Comparison of ENCODE assay signal across 19 cellular contexts in the genomic region with DNA sequence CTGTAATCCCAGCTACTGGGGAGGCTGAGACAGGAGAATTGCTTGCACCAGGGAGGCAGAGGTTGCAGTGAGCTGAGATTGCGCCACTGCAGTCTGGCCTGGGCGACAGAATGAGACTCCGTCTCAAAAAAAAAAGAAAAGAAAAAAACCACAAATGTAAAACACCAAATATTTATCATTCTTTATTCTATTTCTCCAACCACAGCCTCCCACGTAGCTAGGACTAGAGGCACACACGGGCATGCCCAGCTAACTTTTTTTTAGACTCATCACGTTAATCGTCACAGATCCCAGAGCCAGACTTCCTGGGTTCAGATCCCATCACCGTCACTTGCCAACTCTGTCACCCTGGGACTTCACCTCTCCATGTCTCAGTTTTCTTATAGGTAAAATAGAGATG. TPM values are rescaled to one million over a fixed set of nuclear protein-coding genes. Genes with fewer than 3 reads are reported as not detected.
DNase-seq lines count a peak whose midpoint lies in the region; ATAC-seq and TF ChIP-seq lines count a peak whose summit lies in the region.
"Had no signal": no experiment of that assay in that cellular context is flagged by ENCODE, and none has a peak within 500 bp of the region (broad histone marks: within the 10 kb centered on the region; RNA-seq: fewer than 3 reads in every experiment).

No MANE protein-coding gene starts in this region.

- H3K4me3 ChIP-seq in GM23248: no peak overlapping the region
- H3K4me3 ChIP-seq in adipocyte (ENCODE audit: low read length): no peak overlapping the region
- H3K4me3 ChIP-seq in fibroblast of lung (replicated peaks in 1 of 4; ENCODE audit: control extremely low read depth in 1 of 4, insufficient read depth in 1 of 4, low read depth in 3 of 4, low read length in 4 of 4): no peak overlapping the region
- no peak overlapping the region for H3K4me3 ChIP-seq in osteoblast (ENCODE audit: insufficient read depth, low read length)
- H3K4me3 ChIP-seq: K562, SK-N-MC had no signal

- H3K9me3 ChIP-seq in GM23248 (ENCODE audit: low read depth): no peaks in the 10 kb centered on the region
- no peaks in the 10 kb centered on the region for H3K9me3 ChIP-seq in adipocyte (ENCODE audit: control insufficient read depth, low read length)
- no peaks in the 10 kb centered on the region for H3K9me3 ChIP-seq in fibroblast of lung (ENCODE audit: control insufficient read depth, insufficient read depth, low read depth, low read length)
- H3K9me3 ChIP-seq in osteoblast (ENCODE audit: low read depth, low read length): no peaks in the 10 kb centered on the region

- H3K9me3 Mint-ChIP-seq in activated CD4-positive, alpha-beta T cell treated with anti-CD3 and anti-CD28 coated beads for 36 hours (ENCODE audit: low read depth): no peaks in the 10 kb centered on the region
- H3K9me3 Mint-ChIP-seq: CD8-positive, alpha-beta memory T cell had no signal

- WGBS in GM23248 (ENCODE audit: low coverage in 1 of 2, low lambda C conversion rate in 2 of 2, missing lambda C conversion rate in 2 of 2), 2 experiments: 61 to 67% methylated on average over 8 of the region's 8 CpGs

- H3K9me2 ChIP-seq in GM23248 (ENCODE audit: insufficient read depth): no peaks in the 10 kb centered on the region

- H3K36me3 Mint-ChIP-seq in activated CD4-positive, alpha-beta T cell treated with anti-CD3 and anti-CD28 coated beads for 36 hours (ENCODE audit: low read depth): peaks cover 39% of the 10 kb centered on the region

- no peak for TF ChIP-seq CTCF in fibroblast of lung (conservative IDR thresholded peaks at IDR 0.05 in 1 of 2, IDR thresholded peaks at IDR 0.05 in 1 of 2; ENCODE audit: low read depth in 1 of 2, low read length in 2 of 2)
- TF ChIP-seq CTCF in osteoblast (IDR thresholded peaks at IDR 0.05; ENCODE audit: extremely low read depth, low read depth, low read length): no peak
- TF ChIP-seq CTCF in GM10266 (IDR thresholded peaks at IDR 0.05; ENCODE audit: control insufficient read depth, insufficient read depth, low read depth, missing control alignments): no peak

- CTCF ChIA-PET in activated CD4-positive, alpha-beta T cell treated with anti-CD3 and anti-CD28 coated beads for 36 hours (lab: Charles Lee): interaction anchor here (1.0 kb wide), 1 partner anchor 12 kb away, joined by 4 read pairs; no protein-coding TSS in a partner anchor

- H3K4me3 Mint-ChIP-seq in activated CD4-positive, alpha-beta T cell treated with anti-CD3 and anti-CD28 coated beads for 36 hours: no peak overlapping the region
- H3K4me3 Mint-ChIP-seq: CD8-positive, alpha-beta memory T cell had no signal

- no peaks in the 10 kb centered on the region for H3K27me3 ChIP-seq in GM23248 (replicated peaks; ENCODE audit: insufficient read depth)
- H3K27me3 ChIP-seq in adipocyte (replicated peaks; ENCODE audit: control insufficient read depth, insufficient read depth, low read length): no peaks in the 10 kb centered on the region
- H3K27me3 ChIP-seq in fibroblast of lung (ENCODE audit: control insufficient read depth, insufficient read depth, low read length): no peaks in the 10 kb centered on the region
- no peaks in the 10 kb centered on the region for H3K27me3 ChIP-seq in osteoblast (ENCODE audit: insufficient read depth, low read length)

- no peak overlapping the region for H3K4me2 ChIP-seq in GM23248 (ENCODE audit: unreplicated experiment)
- H3K4me2 ChIP-seq in fibroblast of lung (ENCODE audit: extremely low read depth, insufficient read depth, low read length): no peak overlapping the region
- H3K4me2 ChIP-seq in osteoblast (ENCODE audit: insufficient read depth, low read length): no peak overlapping the region

- peaks cover 29% of the 10 kb centered on the region for H3K36me3 ChIP-seq in GM23248 (ENCODE audit: low read depth)
- peaks cover 84% of the 10 kb centered on the region for H3K36me3 ChIP-seq in adipocyte (ENCODE audit: control insufficient read depth, insufficient read depth, low read length, severe bottlenecking)
- H3K36me3 ChIP-seq in fibroblast of lung (ENCODE audit: control insufficient read depth, insufficient read depth, low read length): peaks cover 5% of the 10 kb centered on the region
- peaks cover 56% of the 10 kb centered on the region for H3K36me3 ChIP-seq in osteoblast (ENCODE audit: insufficient read depth, low read length)

- H3K27ac ChIP-seq in GM23248 (peak overlapping the region; percentile 39), fibroblast of lung (ENCODE audit: insufficient read depth, low read length) (no peak overlapping the region), osteoblast (ENCODE audit: low read depth, low read length) (peak overlapping the region; percentile 63)
- H3K27ac ChIP-seq: HL-60, SK-N-MC had no signal

- H3K27ac Mint-ChIP-seq in activated CD4-positive, alpha-beta T cell treated with anti-CD3 and anti-CD28 coated beads for 36 hours: no peak overlapping the region

- H3K79me2 ChIP-seq in GM23248 (ENCODE audit: insufficient read depth): no peaks in the 10 kb centered on the region
- no peaks in the 10 kb centered on the region for H3K79me2 ChIP-seq in fibroblast of lung (ENCODE audit: control insufficient read depth, insufficient read depth, low read length)
- no peaks in the 10 kb centered on the region for H3K79me2 ChIP-seq in osteoblast (ENCODE audit: insufficient read depth, low read length)

- POLR2A ChIA-PET in activated CD4-positive, alpha-beta T cell treated with anti-CD3 and anti-CD28 coated beads for 36 hours (lab: Charles Lee): no interaction called here

- ATAC-seq in activated CD4-positive, alpha-beta T cell treated with anti-CD3 and anti-CD28 coated beads for 36 hours: no peak
- ATAC-seq: K562 had no signal

- no peaks in the 10 kb centered on the region for H3K27me3 Mint-ChIP-seq in activated CD4-positive, alpha-beta T cell treated with anti-CD3 and anti-CD28 coated beads for 36 hours
- H3K27me3 Mint-ChIP-seq: CD8-positive, alpha-beta memory T cell had no signal

- intact Hi-C loops in activated CD4-positive, alpha-beta T cell treated with anti-CD3 and anti-CD28 coated beads for 36 hours (cut with DNase I, micrococcal nuclease): no loop called here

- no peak overlapping the region for H3K9ac ChIP-seq in GM23248
- H3K9ac ChIP-seq in adipocyte (ENCODE audit: low read length): no peak overlapping the region
- no peak overlapping the region for H3K9ac ChIP-seq in fibroblast of lung (ENCODE audit: insufficient read depth, low read length)

- peak; percentile 64 for DNase-seq in GM23248
- DNase-seq in adipocyte (ENCODE audit: low read depth): peak; percentile 19
- peak; percentile 11 to 75 for DNase-seq in fibroblast of lung (ENCODE audit: low read depth in 2 of 2)
- DNase-seq in osteoblast (ENCODE audit: insufficient read length, low spot score, missing footprints): no peak
- DNase-seq in activated CD4-positive, alpha-beta T cell treated with anti-CD3 and anti-CD28 coated beads for 36 hours: no peak
- no peak for DNase-seq in ureter (ENCODE audit: low spot score)
- DNase-seq in LoVo (ENCODE audit: low spot score): no peak
- DNase-seq in GM10266 (ENCODE audit: extremely low spot score): no peak
- DNase-seq: CD8-positive, alpha-beta memory T cell; NCI-H1092; NCI-H1694; NCI-H2107; NCI-H345; NCI-H526 treated with DMSO at 0.1 percent for 48 hours; OCI-M1 had no signal

- peaks cover 25% of the 10 kb centered on the region for H3F3A ChIP-seq in GM23248 (ENCODE audit: insufficient read depth)

- H4K20me1 ChIP-seq in GM23248 (ENCODE audit: insufficient read depth) (no peaks in the 10 kb centered on the region), fibroblast of lung (ENCODE audit: control insufficient read depth, extremely low read depth, insufficient read depth, low read length) (no peaks in the 10 kb centered on the region), osteoblast (ENCODE audit: insufficient read depth, low read length) (no peaks in the 10 kb centered on the region)

- H2AFZ ChIP-seq in GM23248 (no peak overlapping the region), fibroblast of lung (ENCODE audit: low read length) (no peak overlapping the region), osteoblast (ENCODE audit: low read length) (no peak overlapping the region)

- peaks cover 24% of the 10 kb centered on the region for H3K4me1 ChIP-seq in GM23248 (ENCODE audit: insufficient read depth)
- H3K4me1 ChIP-seq in adipocyte (ENCODE audit: control insufficient read depth, insufficient read depth, low read length): peaks cover 12% of the 10 kb centered on the region
- no peaks in the 10 kb centered on the region for H3K4me1 ChIP-seq in fibroblast of lung (ENCODE audit: control insufficient read depth, extremely low read depth, insufficient read depth, low read length)
- H3K4me1 ChIP-seq in osteoblast (ENCODE audit: insufficient read depth, low read length): peaks cover 13% of the 10 kb centered on the region

- in situ Hi-C loops in GM23248 (cut with MboI): no loop called here

- H3K4me1 Mint-ChIP-seq in activated CD4-positive, alpha-beta T cell treated with anti-CD3 and anti-CD28 coated beads for 36 hours: no peaks in the 10 kb centered on the region

RNA-seq across cellular contexts. Expression of a gene that starts 13.6 kb away (rescaled TPM):
- total RNA-seq in GM23248 (2014; rRNA removed; shearing (Covaris generic)): 21.8 and 22.5 TPM in 2 replicates
- polyA plus RNA-seq in GM23248 (2016; fragmentation: Nextera tagmentation; extraction: Ambion mirVana): 10.0 and 10.2 TPM in 2 replicates
- total RNA-seq in fibroblast of lung: 14.9 and 18.8 TPM in 2 replicates
- 15.3 and 18.9 TPM in 2 replicates for polyA plus RNA-seq in fibroblast of lung
- polyA plus RNA-seq in fibroblast of lung (2012): 6.6 and 9.6 TPM in 2 replicates
- 7.4 and 12.9 TPM in 2 replicates for polyA minus RNA-seq in fibroblast of lung (ENCODE audit: low replicate concordance)
- 19.2 and 22.4 TPM in 2 replicates for total RNA-seq in osteoblast
- total RNA-seq in activated CD4-positive, alpha-beta T cell treated with anti-CD3 and anti-CD28 coated beads for 36 hours: 10 to 100 TPM; 10.9 to 14.1 TPM
- total RNA-seq in ureter: 43.8 TPM

RNA-seq across cellular contexts. Expression of a gene that starts 16.2 kb away (rescaled TPM):
- total RNA-seq in GM23248 (2014; rRNA removed; shearing (Covaris generic)): 15.8 and 18.5 TPM in 2 replicates
- polyA plus RNA-seq in GM23248 (2016; fragmentation: Nextera tagmentation; extraction: Ambion mirVana): 6.7 and 7.6 TPM in 2 replicates
- 4.1 and 5.6 TPM in 2 replicates for total RNA-seq in fibroblast of lung
- polyA plus RNA-seq in fibroblast of lung: 6.4 and 8.3 TPM in 2 replicates
- polyA plus RNA-seq in fibroblast of lung (2012): 4.7 and 7.1 TPM in 2 replicates
- 10.8 and 13.2 TPM in 2 replicates for polyA minus RNA-seq in fibroblast of lung (ENCODE audit: low replicate concordance)
- total RNA-seq in osteoblast: 10.0 and 10.9 TPM in 2 replicates
- 1 to 10 TPM; 7.6 to 9.6 TPM for total RNA-seq in activated CD4-positive, alpha-beta T cell treated with anti-CD3 and anti-CD28 coated beads for 36 hours
- 16.8 TPM for total RNA-seq in ureter

RNA-seq across cellular contexts. Expression of a gene that starts 44.6 kb away (rescaled TPM):
- total RNA-seq in GM23248 (2014; rRNA removed; shearing (Covaris generic)): 2.2 and 3.9 TPM in 2 replicates
- polyA plus RNA-seq in GM23248 (2016; fragmentation: Nextera tagmentation; extraction: Ambion mirVana): 0.75 and 0.85 TPM in 2 replicates
- total RNA-seq in fibroblast of lung: 1.0 and 1.2 TPM in 2 replicates
- polyA plus RNA-seq in fibroblast of lung: 0.52 and 0.53 TPM in 2 replicates
- polyA plus RNA-seq in fibroblast of lung (2012): 0.61 and 1.0 TPM in 2 replicates
- 1.5 and 2.0 TPM in 2 replicates for polyA minus RNA-seq in fibroblast of lung (ENCODE audit: low replicate concordance)
- total RNA-seq in osteoblast: 2.2 and 2.7 TPM in 2 replicates
- 10 to 100 TPM; 18.1 to 24.0 TPM for total RNA-seq in activated CD4-positive, alpha-beta T cell treated with anti-CD3 and anti-CD28 coated beads for 36 hours
- 2.0 TPM for total RNA-seq in ureter
- total RNA-seq: K562, MCF 10A had no signal
- polyA plus RNA-seq: K562 had no signal

Comparison
In these comparisons a context has a peak if more than half of its experiments do, and no peak if none do; other contexts are left out.
1. DNase-seq: peak in GM23248 (single experiment), adipocyte (single experiment) and fibroblast of lung (2 of 2); none in osteoblast (single experiment), activated CD4-positive, alpha-beta T cell treated with anti-CD3 and anti-CD28 coated beads for 36 hours (single experiment), ureter (single experiment), LoVo (single experiment) and GM10266 (single experiment).